In the genomic region with DNA sequence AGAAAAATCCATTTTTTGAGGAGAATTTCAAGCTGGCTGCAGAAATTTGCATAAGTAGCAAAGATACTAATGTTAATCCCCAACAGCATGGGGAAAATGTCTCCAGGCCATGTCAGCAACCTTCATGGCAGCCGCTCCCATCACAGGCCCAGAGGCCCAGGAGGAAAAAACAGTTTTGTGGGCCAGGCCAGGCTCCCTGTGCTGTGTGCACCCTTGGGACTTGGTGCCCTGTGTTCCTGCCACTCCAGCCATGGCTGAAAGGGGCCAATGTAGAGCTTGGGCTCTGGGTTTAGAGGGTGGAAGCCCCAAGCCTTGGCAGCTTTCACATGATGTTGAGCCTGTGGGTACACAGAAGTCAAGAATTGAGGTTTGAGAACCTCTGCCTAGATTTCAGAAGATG, we compare ENCODE assay signal across 30 cellular contexts.
A peak's percentile ranks its signal among the peaks of the same experiment; 100 is the strongest.
DNase-seq lines count a peak whose midpoint lies in the region; ATAC-seq, FAIRE-seq and TF ChIP-seq lines count a peak whose summit lies in the region.
"Had no signal": no experiment of that assay in that cellular context is flagged by ENCODE, and none has a peak within 500 bp of the region (broad histone marks: within the 10 kb centered on the region; RNA-seq: fewer than 3 reads in every experiment).

No MANE protein-coding gene starts in this region.

- H3K4me1 ChIP-seq in A549 (no peaks in the 10 kb centered on the region), HEK293 (ENCODE audit: control insufficient read depth, insufficient read depth, low read length) (no peaks in the 10 kb centered on the region), Peyer's patch (no peaks in the 10 kb centered on the region)
- H3K4me1 ChIP-seq: BLaER1; BLaER1 treated with 17β-estradiol and CSF1 and Interleukin-3, amounts not matched to agents 10 nM and 100 nM; Caco-2 had no signal

- H3K9me3 ChIP-seq in A549 (0 out of 3 replicates have a peak, but pooled peaks cover 4% of the 10 kb centered on the region), HEK293 (ENCODE audit: control insufficient read depth, insufficient read depth, low read depth, low read length) (no peaks in the 10 kb centered on the region), Peyer's patch (no peaks in the 10 kb centered on the region)
- H3K9me3 ChIP-seq: BE2C, Caco-2 had no signal

- CTCF ChIA-PET in A549 (lab: Yijun Ruan, JAX), result no interaction called here
- CTCF ChIA-PET in HEK293 (lab: Yijun Ruan, JAX), result no interaction called here

- ATAC-seq in A549, result no peak
- ATAC-seq: CD8-positive, alpha-beta T cell had no signal

- FAIRE-seq in A549 (lab: Jason Lieb, UNC), result no peak
- FAIRE-seq: A204.1, D721Med had no signal

- H3K4me2 ChIP-seq in A549, result no peak overlapping the region
- H3K4me2 ChIP-seq: BLaER1; BLaER1 treated with 17β-estradiol and CSF1 and Interleukin-3, amounts not matched to agents 10 nM and 100 nM had no signal

- no peak for TF ChIP-seq CTCF in A549 (IDR thresholded peaks at IDR 0.05)
- no peak for TF ChIP-seq CTCF in HEK293 (tag by site-specific recombination; IDR thresholded peaks at IDR 0.05)
- no peak for TF ChIP-seq CTCF in Peyer's patch (IDR thresholded peaks at IDR 0.05)

- TF ChIP-seq RAD21 in A549 (conservative IDR thresholded peaks at IDR 0.05 in 1 of 2, IDR thresholded peaks at IDR 0.05 in 1 of 2), result no peak

- TF ChIP-seq POLR2A in A549 (IDR thresholded peaks at IDR 0.05; ENCODE audit: low read length), result no peak
- TF ChIP-seq POLR2A in Peyer's patch (IDR thresholded peaks at IDR 0.05), result no peak

- DNase-seq in A549 (ENCODE audit: low read depth in 1 of 2, low spot score in 1 of 2) (no peak), Peyer's patch (no peak), NCI-H526 treated with DMSO at 0.1 percent for 48 hours (lab: John Stamatoyannopoulos, UW) (no peak)
- DNase-seq: 8988T; ACHN; AML-193; BE2C; C1 segment of cervical spinal cord; Caco-2; Calu3; CD4-positive, alpha-beta memory T cell; CD4-positive, alpha-beta T cell; CD4-positive, CD25-positive, alpha-beta regulatory T cell; CD8-positive, alpha-beta memory T cell; CD8-positive, alpha-beta T cell; COR-L47; DMS 273 treated with DMSO at 0.1 percent for 48 hours; DMS153; DMS53; DMS79; DMS79 treated with DMSO at 0.1 percent for 48 hours; DND-41; EL had no signal

- WGBS in A549 (ENCODE audit: missing lambda C conversion rate), result 45% methylated on average over 1 of the region's 1 CpG

- POLR2A ChIA-PET in A549 (lab: Yijun Ruan, JAX), result no interaction called here
- POLR2A ChIA-PET in HEK293 (lab: Yijun Ruan, JAX), result no interaction called here

- H3K36me3 ChIP-seq in HEK293 (ENCODE audit: control insufficient read depth in 2 of 2, insufficient read depth in 1 of 2, low read length in 2 of 2) (no peaks in the 10 kb centered on the region), Peyer's patch (no peaks in the 10 kb centered on the region)
- H3K36me3 ChIP-seq: BE2C; BLaER1; BLaER1 treated with 17β-estradiol and CSF1 and Interleukin-3, amounts not matched to agents 10 nM and 100 nM had no signal

- H3K4me3 ChIP-seq in A549 (no peak overlapping the region), HEK293 (ENCODE audit: low read depth, low read length) (no peak overlapping the region), Peyer's patch (no peak overlapping the region)
- H3K4me3 ChIP-seq: BLaER1; BLaER1 treated with 17β-estradiol and CSF1 and Interleukin-3, amounts not matched to agents 10 nM and 100 nM had no signal

- no peaks in the 10 kb centered on the region for H3K27me3 ChIP-seq in Peyer's patch
- H3K27me3 ChIP-seq: BE2C; BLaER1; BLaER1 treated with 17β-estradiol and CSF1 and Interleukin-3, amounts not matched to agents 10 nM and 100 nM had no signal

- TF ChIP-seq EP300 in A549 (IDR thresholded peaks at IDR 0.05), result no peak

- no peak overlapping the region for H3K27ac ChIP-seq in A549
- no peak overlapping the region for H3K27ac ChIP-seq in HEK293 (ENCODE audit: extremely low read depth, low read depth, low read length)
- no peak overlapping the region for H3K27ac ChIP-seq in Peyer's patch
- H3K27ac ChIP-seq: 22Rv1; BLaER1; BLaER1 treated with 17β-estradiol and CSF1 and Interleukin-3, amounts not matched to agents 10 nM and 100 nM; C4-2B had no signal

TF ChIP-seq in A549, 52 proteins besides CTCF, POLR2A, EP300 and RAD21:
- TF ChIP-seq HOXA7 (CRISPR knock-in tag; IDR thresholded peaks at IDR 0.05) (no peak), FOXS1 (CRISPR knock-in tag; IDR thresholded peaks at IDR 0.05) (no peak), GATA3 (IDR thresholded peaks at IDR 0.05; ENCODE audit: borderline replicate concordance) (no peak), ZFP36 (IDR thresholded peaks at IDR 0.05; ENCODE audit: borderline replicate concordance, partially characterized antibody) (peak; percentile 40), HOXB13 (CRISPR knock-in tag; IDR thresholded peaks at IDR 0.05; ENCODE audit: low read depth) (no peak), TFCP2L1 (CRISPR knock-in tag; IDR thresholded peaks at IDR 0.05) (no peak)
- TF ChIP-seq, protein P1, sequence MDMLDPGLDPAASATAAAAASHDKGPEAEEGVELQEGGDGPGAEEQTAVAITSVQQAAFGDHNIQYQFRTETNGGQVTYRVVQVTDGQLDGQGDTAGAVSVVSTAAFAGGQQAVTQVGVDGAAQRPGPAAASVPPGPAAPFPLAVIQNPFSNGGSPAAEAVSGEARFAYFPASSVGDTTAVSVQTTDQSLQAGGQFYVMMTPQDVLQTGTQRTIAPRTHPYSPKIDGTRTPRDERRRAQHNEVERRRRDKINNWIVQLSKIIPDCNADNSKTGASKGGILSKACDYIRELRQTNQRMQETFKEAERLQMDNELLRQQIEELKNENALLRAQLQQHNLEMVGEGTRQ (IDR thresholded peaks at IDR 0.05), result no peak

TF ChIP-seq in HEK293, 187 proteins besides CTCF, POLR2A, EP300 and RAD21:
- TF ChIP-seq ZNF2 (tag by site-specific recombination; IDR thresholded peaks at IDR 0.05) (no peak), ZNF37A (tag by site-specific recombination; IDR thresholded peaks at IDR 0.05) (no peak), ZNF585B (tag by site-specific recombination; IDR thresholded peaks at IDR 0.05) (peak; percentile 71)
